In the genomic region with DNA sequence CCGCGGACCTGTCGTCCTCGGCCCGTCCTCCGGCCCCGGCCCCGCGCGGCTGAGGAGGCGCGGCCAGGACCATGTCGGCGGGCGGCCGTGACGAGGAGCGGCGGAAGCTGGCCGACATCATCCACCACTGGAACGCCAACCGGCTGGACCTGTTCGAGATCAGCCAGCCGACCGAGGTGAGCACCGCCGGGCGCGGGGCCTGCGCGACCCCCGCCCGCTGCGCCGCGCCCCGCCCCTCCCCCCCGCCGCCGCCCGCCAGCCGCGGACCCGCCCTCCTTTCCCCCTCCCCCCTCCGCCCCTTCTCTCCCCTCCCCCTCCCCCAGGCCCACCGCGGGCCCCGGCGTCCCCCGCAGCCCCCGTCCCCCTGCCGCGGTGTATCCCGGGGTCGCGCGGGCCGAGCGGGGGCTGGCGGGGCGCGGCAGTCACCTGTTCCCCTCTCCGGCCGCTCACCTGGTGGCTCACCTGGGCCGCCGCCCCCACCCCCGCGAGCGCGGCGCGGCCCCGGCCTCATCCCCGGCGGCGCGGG, we compare ENCODE assay signal across 8 cellular contexts. TPM values are rescaled to one million over a fixed set of nuclear protein-coding genes. Genes with fewer than 3 reads are reported as not detected.
A peak's percentile ranks its signal among the peaks of the same experiment; 100 is the strongest.
DNase-seq lines count a peak whose midpoint lies in the region; ATAC-seq and TF ChIP-seq lines count a peak whose summit lies in the region.

No MANE protein-coding gene starts in this region.

- H3K36me3 Mint-ChIP-seq in stimulated activated memory B cell treated with anti-CD40 and anti-IgM and Interleukin-4, amounts not matched to agents 10 μg/mL and 1 μg/mL and 100 μg/mL, for 72 hours, result no peaks in the 10 kb centered on the region
- peaks cover 10 to 14% of the 10 kb centered on the region in 2 donors for H3K36me3 Mint-ChIP-seq in CD14-positive monocyte

- POLR2A ChIA-PET in GM10248 (lab: Yijun Ruan, JAX), result no interaction called here

- peaks cover 46% of the 10 kb centered on the region for H3K4me1 Mint-ChIP-seq in stimulated activated memory B cell treated with anti-CD40 and anti-IgM and Interleukin-4, amounts not matched to agents 10 μg/mL and 1 μg/mL and 100 μg/mL, for 72 hours
- peaks cover 24% of the 10 kb centered on the region for H3K4me1 Mint-ChIP-seq in CD14-positive monocyte

- H3K27ac Mint-ChIP-seq in stimulated activated memory B cell treated with anti-CD40 and anti-IgM and Interleukin-4, amounts not matched to agents 10 μg/mL and 1 μg/mL and 100 μg/mL, for 72 hours, result peak overlapping the region; percentile 75
- H3K27ac Mint-ChIP-seq in CD14-positive monocyte, result no peak overlapping the region

- H3K27me3 Mint-ChIP-seq in stimulated activated memory B cell treated with anti-CD40 and anti-IgM and Interleukin-4, amounts not matched to agents 10 μg/mL and 1 μg/mL and 100 μg/mL, for 72 hours, result peaks cover 14% of the 10 kb centered on the region
- peaks cover 63 to 78% (median 76%) of the 10 kb centered on the region in 3 donors for H3K27me3 Mint-ChIP-seq in CD14-positive monocyte (ENCODE audit: low read depth in 3 of 3)

- H3K9me3 Mint-ChIP-seq in stimulated activated memory B cell treated with anti-CD40 and anti-IgM and Interleukin-4, amounts not matched to agents 10 μg/mL and 1 μg/mL and 100 μg/mL, for 72 hours, result no peaks in the 10 kb centered on the region
- peaks cover 3 to 33% (median 23%) of the 10 kb centered on the region in 7 donors for H3K9me3 Mint-ChIP-seq in CD14-positive monocyte

- DNase-seq in GM10248 (ENCODE audit: extremely low spot score) (peak; percentile 74), hepatic stellate cell (ENCODE audit: low spot score) (peak; percentile 58), CD14-positive monocyte (ENCODE audit: low spot score) (no peak), OCI-M1 (lab: John Stamatoyannopoulos, UW) (no peak)
- DNase-seq in activated CD4-positive, CD25-positive, alpha-beta regulatory T cell treated with anti-CD3 and anti-CD28 coated beads, Interleukin-2, amount 50 U/mL, for 72 hours, result peak; percentile 50

- TF ChIP-seq CTCF in GM10248 (IDR thresholded peaks at IDR 0.05; ENCODE audit: control extremely low read depth, extremely low read depth, low read depth, missing control alignments) (no peak), CD14-positive monocyte (IDR thresholded peaks at IDR 0.05) (no peak)

- peak overlapping the region; percentile 87 for H3K4me3 Mint-ChIP-seq in stimulated activated memory B cell treated with anti-CD40 and anti-IgM and Interleukin-4, amounts not matched to agents 10 μg/mL and 1 μg/mL and 100 μg/mL, for 72 hours
- H3K4me3 Mint-ChIP-seq in CD14-positive monocyte, result no peak overlapping the region

- CTCF ChIA-PET in GM10248 (lab: Yijun Ruan, JAX), result interaction anchor here (2.0 kb wide), 1 partner anchor 16 kb away, joined by 11 read pairs; no protein-coding TSS in a partner anchor

- intact Hi-C loops in CD14-positive monocyte (cut with micrococcal nuclease), result no loop called here

- peak; percentile 55 for ATAC-seq in GM19455 (IDR thresholded peaks at IDR 0.05; ENCODE audit: unreplicated experiment)
- ATAC-seq in HG03354 (IDR thresholded peaks at IDR 0.05; ENCODE audit: poor library complexity, severe bottlenecking, unreplicated experiment), result peak; percentile 54
- peak; percentile 72 for ATAC-seq in stimulated activated memory B cell treated with anti-CD40 and anti-IgM and Interleukin-4, amounts not matched to agents 10 μg/mL and 1 μg/mL and 100 μg/mL, for 72 hours

RNA-seq across cellular contexts. Expression of gene AFDN, which starts 0.4 kb away (rescaled TPM):
- under 1 TPM in 1 of 2 donors, not detected in 1; 0.03 TPM for polyA plus RNA-seq in CD14-positive monocyte

Comparison
In these comparisons a context has a peak if more than half of its experiments do, and no peak if none do; other contexts are left out.
1. DNase-seq: peak in GM10248 (single experiment), activated CD4-positive, CD25-positive, alpha-beta regulatory T cell treated with anti-CD3 and anti-CD28 coated beads, Interleukin-2, amount 50 U/mL, for 72 hours (single experiment) and hepatic stellate cell (single experiment); none in CD14-positive monocyte (single experiment) and OCI-M1 (single experiment).
2. Peak in every context shown above with its lines, with median percentiles within 50 percentile points of each other: ATAC-seq.